Comparison of ENCODE assay signal across 8 cellular contexts in genomic region chr5:173781826-173782670, GRCh38.
A peak's percentile ranks its signal among the peaks of the same experiment; 100 is the strongest.
DNase-seq lines count a peak whose midpoint lies in the region; ATAC-seq and TF ChIP-seq lines count a peak whose summit lies in the region.

No MANE protein-coding gene starts in this region.

- H4K20me1 ChIP-seq in Loucy (ENCODE audit: insufficient read depth, low read length, poor library complexity, severe bottlenecking) = no peaks in the 10 kb centered on the region

- peak overlapping the region; percentile 82 for H3K27ac Mint-ChIP-seq in chondrocyte (ENCODE audit: unreplicated experiment)

- H3K4me3 ChIP-seq in Loucy (ENCODE audit: low read length, poor library complexity, severe bottlenecking) = peak overlapping the region; percentile 16
- no peak overlapping the region for H3K4me3 ChIP-seq in liver (ENCODE audit: low read depth in 1 of 3, low read length in 3 of 3)

- TF ChIP-seq RAD21 in liver (IDR thresholded peaks at IDR 0.05) = peak; percentile 16 to 21

- no peak overlapping the region for H3K4me3 Mint-ChIP-seq in chondrocyte (ENCODE audit: unreplicated experiment)

- no peak overlapping the region for H3K9ac ChIP-seq in Loucy (ENCODE audit: low read depth, low read length, poor library complexity, severe bottlenecking)
- H3K9ac ChIP-seq in liver (ENCODE audit: low read depth in 1 of 2, low read length in 2 of 2) = peak overlapping the region in 1 of 2 donors; percentile 48

- H3K4me1 ChIP-seq in Loucy (ENCODE audit: insufficient read depth, low read length, poor library complexity, severe bottlenecking) = peaks cover 10% of the 10 kb centered on the region
- H3K4me1 ChIP-seq in liver (ENCODE audit: control insufficient read depth in 4 of 4, insufficient read depth in 4 of 4, low read length in 3 of 4) = peaks cover 0 to 12% (median 2%) of the 10 kb centered on the region in 4 donors

- H3K27me3 ChIP-seq in Loucy (ENCODE audit: insufficient read depth, low read length, poor library complexity, severe bottlenecking) (no peaks in the 10 kb centered on the region), liver (ENCODE audit: control insufficient read depth in 4 of 4, insufficient read depth in 4 of 4, low read length in 3 of 4) (no peaks in the 10 kb centered on the region)

- H3K9me3 Mint-ChIP-seq in chondrocyte (ENCODE audit: low read depth) = no peaks in the 10 kb centered on the region

- H3K36me3 Mint-ChIP-seq in chondrocyte (ENCODE audit: low read depth) = no peaks in the 10 kb centered on the region

- no peaks in the 10 kb centered on the region for H3K36me3 ChIP-seq in Loucy (ENCODE audit: insufficient read depth, low read length)
- peaks cover 0 to 1% (median 0%) of the 10 kb centered on the region in 4 donors for H3K36me3 ChIP-seq in liver (ENCODE audit: control insufficient read depth in 4 of 4, insufficient read depth in 3 of 4, low read depth in 1 of 4, low read length in 3 of 4)

- peak overlapping the region; percentile 38 for H3K4me2 ChIP-seq in Loucy (ENCODE audit: low read depth, low read length, poor library complexity, severe bottlenecking)

- H3K9me2 ChIP-seq in Loucy (replicated peaks; ENCODE audit: low read depth, low read length) = no peaks in the 10 kb centered on the region

- TF ChIP-seq CTCF in Loucy (conservative IDR thresholded peaks at IDR 0.05; ENCODE audit: low read length) (no peak), chondrocyte (IDR thresholded peaks at IDR 0.05) (no peak), liver (IDR thresholded peaks at IDR 0.05; ENCODE audit: low read depth, low read length, missing input control) (no peak)

- no peaks in the 10 kb centered on the region for H3K79me2 ChIP-seq in Loucy (ENCODE audit: insufficient read depth, low read length)

- H3K27ac ChIP-seq in liver (ENCODE audit: low read depth in 1 of 2, low read length in 2 of 2) = peak overlapping the region; percentile 19 to 52

- H2AFZ ChIP-seq in Loucy (ENCODE audit: low read length) = peak overlapping the region; percentile 77

- H3F3A ChIP-seq in Loucy (ENCODE audit: low read depth) = no peaks in the 10 kb centered on the region

- ATAC-seq in HG03095 (IDR thresholded peaks at IDR 0.05; ENCODE audit: unreplicated experiment) (no peak), GM19035 (IDR thresholded peaks at IDR 0.05; ENCODE audit: unreplicated experiment) (no peak)

- no peaks in the 10 kb centered on the region for H3K27me3 Mint-ChIP-seq in chondrocyte (ENCODE audit: low read depth)

- DNase-seq in Ammon's horn (ENCODE audit: low spot score) (peak; percentile 87), chondrocyte (ENCODE audit: low spot score) (no peak)
- peak; percentile 67 for DNase-seq in activated CD4-positive, alpha-beta T cell treated with anti-CD3 and anti-CD28 coated beads for 48 hours
- DNase-seq in stimulated activated CD4-positive, alpha-beta T cell treated with anti-CD3 and anti-CD28 coated beads, Interleukin-4, amount 100 ng/mL, for 4 hours = peak; percentile 48 to 77

- H3K9me3 ChIP-seq in Loucy (ENCODE audit: insufficient read depth, low read depth, low read length) (no peaks in the 10 kb centered on the region), liver (ENCODE audit: control insufficient read depth in 4 of 4, low read length in 3 of 4) (no peaks in the 10 kb centered on the region)

- WGBS in liver = 37% methylated on average over 8 of the region's 8 CpGs

- peaks cover 19% of the 10 kb centered on the region for H3K4me1 Mint-ChIP-seq in chondrocyte (ENCODE audit: low read depth)

TF ChIP-seq in liver, 16 proteins besides CTCF, POLR2A, EP300 and RAD21:
- no peak for TF ChIP-seq REST (IDR thresholded peaks at IDR 0.05)
- TF ChIP-seq TAF1 (conservative IDR thresholded peaks at IDR 0.05) = no peak
- TF ChIP-seq NR2F2 (IDR thresholded peaks at IDR 0.05) = peak; percentile 43
- TF ChIP-seq MAX (IDR thresholded peaks at IDR 0.05) = peak; percentile 67
- peak in 1 of 2 donors; percentile 40 for TF ChIP-seq RXRA (IDR thresholded peaks at IDR 0.05)
- peak; percentile 41 for TF ChIP-seq SP1 (IDR thresholded peaks at IDR 0.05)
- TF ChIP-seq ZBTB33 (IDR thresholded peaks at IDR 0.05) = no peak
- TF ChIP-seq HNF4A (conservative IDR thresholded peaks at IDR 0.05) = peak; percentile 33 to 61
- TF ChIP-seq JUND (IDR thresholded peaks at IDR 0.05) = no peak
- peak; percentile 74 for TF ChIP-seq FOXA2 (IDR thresholded peaks at IDR 0.05)
- no peak for TF ChIP-seq ATF3 (IDR thresholded peaks at IDR 0.05)
- no peak for TF ChIP-seq GABPA (IDR thresholded peaks at IDR 0.05 in 1 of 2, conservative IDR thresholded peaks at IDR 0.05 in 1 of 2)
- peak; percentile 38 for TF ChIP-seq FOXA1 (IDR thresholded peaks at IDR 0.05)
- no peak for TF ChIP-seq EGR1 (IDR thresholded peaks at IDR 0.05; ENCODE audit: low read depth in 2 of 2)
- peak; percentile 48 for TF ChIP-seq YY1 (IDR thresholded peaks at IDR 0.05)
- TF ChIP-seq HNF4G (IDR thresholded peaks at IDR 0.05) = no peak
